In genomic region chr5:56667692-56668091, GRCh38 we compare ENCODE assay signal across 28 cellular contexts.
"Had no signal": no experiment of that assay in that cellular context is flagged by ENCODE, and none has a peak within 500 bp of the region (broad histone marks: within the 10 kb centered on the region; RNA-seq: fewer than 3 reads in every experiment).

No MANE protein-coding gene starts in this region.

- DNase-seq: activated CD4-positive, alpha-beta memory T cell treated with anti-CD3 and anti-CD28 coated beads for 36 hours; activated CD4-positive, alpha-beta T cell treated with anti-CD3 and anti-CD28 coated beads, Interleukin-2, amount 10 ng/mL, durations not matched to agents 24 days and 14 days; activated CD4-positive, CD25-positive, alpha-beta regulatory T cell treated with anti-CD3 and anti-CD28 coated beads, Interleukin-2, amount 50 U/mL, for 72 hours; activated CD8-positive, alpha-beta memory T cell treated with anti-CD3 and anti-CD28 coated beads, Interleukin-2, amount 50 U/mL, for 48 hours; activated gamma-delta T cell; activated naive CD4-positive, alpha-beta T cell treated with anti-CD3 and anti-CD28 coated beads, Interleukin-2, amount 10 ng/mL, durations not matched to agents 7 days and 5 days; activated naive CD8-positive, alpha-beta T cell treated with anti-CD3 and anti-CD28 coated beads, Interleukin-2, amount 10 ng/mL, durations not matched to agents 7 days and 5 days; activated T-cell treated with anti-CD3 and anti-CD28 coated beads, Interleukin-2, amount 50 U/mL, for 24 hours; cerebellar nuclear complex; dorsolateral prefrontal cortex; effector memory CD4-positive, alpha-beta T cell; erythroblast; head of caudate nucleus; hippocampal formation; left colon; midbrain; naive thymus-derived CD8-positive, alpha-beta T cell; occipital lobe; stimulated activated CD4-positive, alpha-beta T cell treated with anti-CD3 and anti-CD28 coated beads, Interleukin-15, amount 100 ng/mL, for 24 hours; stimulated activated CD4-positive, alpha-beta T cell treated with anti-CD3 and anti-CD28 coated beads, Interleukin-2, amount 100 ng/mL, for 24 hours; stimulated activated naive B cell treated with anti-CD40 and anti-IgM and Interleukin-4, amounts not matched to agents 10 μg/mL and 1 μg/mL and 100 μg/mL, for 72 hours; T-helper 9 cell; tibial artery; upper lobe of right lung had no signal

- H3K36me3 Mint-ChIP-seq: activated CD4-positive, alpha-beta memory T cell treated with anti-CD3 and anti-CD28 coated beads for 36 hours; brain; naive thymus-derived CD8-positive, alpha-beta T cell had no signal

- FAIRE-seq: keratinocyte, TTC549 had no signal

- H3K4me3 Mint-ChIP-seq: activated CD4-positive, alpha-beta memory T cell treated with anti-CD3 and anti-CD28 coated beads for 36 hours; activated CD4-positive, alpha-beta T cell treated with anti-CD3 and anti-CD28 coated beads, Interleukin-2, amount 10 ng/mL, durations not matched to agents 24 days and 14 days; activated naive CD4-positive, alpha-beta T cell treated with anti-CD3 and anti-CD28 coated beads, Interleukin-2, amount 10 ng/mL, durations not matched to agents 7 days and 5 days; activated naive CD8-positive, alpha-beta T cell treated with anti-CD3 and anti-CD28 coated beads, Interleukin-2, amount 10 ng/mL, durations not matched to agents 7 days and 5 days; activated T-cell treated with anti-CD3 and anti-CD28 coated beads, Interleukin-2, amount 50 U/mL, for 24 hours; brain; naive thymus-derived CD8-positive, alpha-beta T cell; neural crest cell; stimulated activated naive B cell treated with anti-CD40 and anti-IgM and Interleukin-4, amounts not matched to agents 10 μg/mL and 1 μg/mL and 100 μg/mL, for 72 hours had no signal

- ATAC-seq: left colon; naive thymus-derived CD8-positive, alpha-beta T cell; stimulated activated naive B cell treated with anti-CD40 and anti-IgM and Interleukin-4, amounts not matched to agents 10 μg/mL and 1 μg/mL and 100 μg/mL, for 72 hours had no signal

- H3K27me3 Mint-ChIP-seq: activated CD4-positive, alpha-beta memory T cell treated with anti-CD3 and anti-CD28 coated beads for 36 hours; activated T-cell treated with anti-CD3 and anti-CD28 coated beads, Interleukin-2, amount 50 U/mL, for 24 hours; naive thymus-derived CD8-positive, alpha-beta T cell; stimulated activated naive B cell treated with anti-CD40 and anti-IgM and Interleukin-4, amounts not matched to agents 10 μg/mL and 1 μg/mL and 100 μg/mL, for 72 hours had no signal

- H3K27ac Mint-ChIP-seq: activated CD4-positive, alpha-beta memory T cell treated with anti-CD3 and anti-CD28 coated beads for 36 hours; activated CD4-positive, alpha-beta T cell treated with anti-CD3 and anti-CD28 coated beads, Interleukin-2, amount 10 ng/mL, durations not matched to agents 24 days and 14 days; activated naive CD4-positive, alpha-beta T cell treated with anti-CD3 and anti-CD28 coated beads, Interleukin-2, amount 10 ng/mL, durations not matched to agents 7 days and 5 days; activated naive CD8-positive, alpha-beta T cell treated with anti-CD3 and anti-CD28 coated beads, Interleukin-2, amount 10 ng/mL, durations not matched to agents 7 days and 5 days; activated T-cell treated with anti-CD3 and anti-CD28 coated beads, Interleukin-2, amount 50 U/mL, for 24 hours; brain had no signal
